1 cellular context compared by ENCODE assay signal in the genomic region with DNA sequence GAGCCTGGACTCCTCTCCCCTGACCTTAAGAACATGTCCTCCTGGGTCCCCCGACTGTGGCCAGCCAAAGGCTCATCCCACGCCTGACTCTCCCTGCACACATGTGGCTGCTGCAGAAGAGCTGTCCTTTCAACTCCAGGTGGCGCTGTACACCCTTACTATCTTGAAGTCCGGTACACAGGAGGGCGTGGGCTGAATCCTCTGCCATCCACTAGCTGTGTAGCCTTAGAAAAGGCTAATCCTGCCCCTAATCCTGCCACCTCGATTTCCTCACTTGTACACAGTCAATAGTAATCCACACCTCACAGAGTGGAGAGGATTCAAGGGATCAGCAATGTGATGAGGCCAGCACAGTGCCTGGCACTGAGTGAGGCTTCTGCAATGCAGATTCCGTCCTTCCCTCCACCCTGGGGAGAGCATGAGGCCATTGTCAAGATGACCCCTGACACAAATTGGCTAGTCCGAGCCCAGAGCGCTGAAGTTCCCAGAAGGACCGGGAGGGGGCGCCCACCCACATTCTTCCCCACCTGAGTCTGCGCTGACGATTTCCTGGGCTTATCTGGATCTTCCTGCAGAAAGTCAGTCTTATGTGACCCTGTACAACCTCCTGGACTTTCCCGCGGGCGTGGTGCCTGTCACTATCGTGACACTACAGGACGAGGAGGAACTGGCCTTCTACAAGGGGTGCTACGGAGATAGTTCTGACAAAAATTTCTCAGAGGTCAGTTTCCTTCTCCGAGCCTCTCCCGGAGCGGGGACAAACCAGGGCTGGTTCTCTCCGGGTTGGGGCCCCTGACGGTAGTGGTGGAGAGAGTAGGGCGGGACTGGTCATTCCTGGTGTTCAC.
TF ChIP-seq lines count a peak whose summit lies in the region.

No MANE protein-coding gene starts in this region.

TF ChIP-seq in GM23338, 12 proteins besides CTCF, POLR2A, EP300 and RAD21 (continued from another document):
- TF ChIP-seq, protein P1, sequence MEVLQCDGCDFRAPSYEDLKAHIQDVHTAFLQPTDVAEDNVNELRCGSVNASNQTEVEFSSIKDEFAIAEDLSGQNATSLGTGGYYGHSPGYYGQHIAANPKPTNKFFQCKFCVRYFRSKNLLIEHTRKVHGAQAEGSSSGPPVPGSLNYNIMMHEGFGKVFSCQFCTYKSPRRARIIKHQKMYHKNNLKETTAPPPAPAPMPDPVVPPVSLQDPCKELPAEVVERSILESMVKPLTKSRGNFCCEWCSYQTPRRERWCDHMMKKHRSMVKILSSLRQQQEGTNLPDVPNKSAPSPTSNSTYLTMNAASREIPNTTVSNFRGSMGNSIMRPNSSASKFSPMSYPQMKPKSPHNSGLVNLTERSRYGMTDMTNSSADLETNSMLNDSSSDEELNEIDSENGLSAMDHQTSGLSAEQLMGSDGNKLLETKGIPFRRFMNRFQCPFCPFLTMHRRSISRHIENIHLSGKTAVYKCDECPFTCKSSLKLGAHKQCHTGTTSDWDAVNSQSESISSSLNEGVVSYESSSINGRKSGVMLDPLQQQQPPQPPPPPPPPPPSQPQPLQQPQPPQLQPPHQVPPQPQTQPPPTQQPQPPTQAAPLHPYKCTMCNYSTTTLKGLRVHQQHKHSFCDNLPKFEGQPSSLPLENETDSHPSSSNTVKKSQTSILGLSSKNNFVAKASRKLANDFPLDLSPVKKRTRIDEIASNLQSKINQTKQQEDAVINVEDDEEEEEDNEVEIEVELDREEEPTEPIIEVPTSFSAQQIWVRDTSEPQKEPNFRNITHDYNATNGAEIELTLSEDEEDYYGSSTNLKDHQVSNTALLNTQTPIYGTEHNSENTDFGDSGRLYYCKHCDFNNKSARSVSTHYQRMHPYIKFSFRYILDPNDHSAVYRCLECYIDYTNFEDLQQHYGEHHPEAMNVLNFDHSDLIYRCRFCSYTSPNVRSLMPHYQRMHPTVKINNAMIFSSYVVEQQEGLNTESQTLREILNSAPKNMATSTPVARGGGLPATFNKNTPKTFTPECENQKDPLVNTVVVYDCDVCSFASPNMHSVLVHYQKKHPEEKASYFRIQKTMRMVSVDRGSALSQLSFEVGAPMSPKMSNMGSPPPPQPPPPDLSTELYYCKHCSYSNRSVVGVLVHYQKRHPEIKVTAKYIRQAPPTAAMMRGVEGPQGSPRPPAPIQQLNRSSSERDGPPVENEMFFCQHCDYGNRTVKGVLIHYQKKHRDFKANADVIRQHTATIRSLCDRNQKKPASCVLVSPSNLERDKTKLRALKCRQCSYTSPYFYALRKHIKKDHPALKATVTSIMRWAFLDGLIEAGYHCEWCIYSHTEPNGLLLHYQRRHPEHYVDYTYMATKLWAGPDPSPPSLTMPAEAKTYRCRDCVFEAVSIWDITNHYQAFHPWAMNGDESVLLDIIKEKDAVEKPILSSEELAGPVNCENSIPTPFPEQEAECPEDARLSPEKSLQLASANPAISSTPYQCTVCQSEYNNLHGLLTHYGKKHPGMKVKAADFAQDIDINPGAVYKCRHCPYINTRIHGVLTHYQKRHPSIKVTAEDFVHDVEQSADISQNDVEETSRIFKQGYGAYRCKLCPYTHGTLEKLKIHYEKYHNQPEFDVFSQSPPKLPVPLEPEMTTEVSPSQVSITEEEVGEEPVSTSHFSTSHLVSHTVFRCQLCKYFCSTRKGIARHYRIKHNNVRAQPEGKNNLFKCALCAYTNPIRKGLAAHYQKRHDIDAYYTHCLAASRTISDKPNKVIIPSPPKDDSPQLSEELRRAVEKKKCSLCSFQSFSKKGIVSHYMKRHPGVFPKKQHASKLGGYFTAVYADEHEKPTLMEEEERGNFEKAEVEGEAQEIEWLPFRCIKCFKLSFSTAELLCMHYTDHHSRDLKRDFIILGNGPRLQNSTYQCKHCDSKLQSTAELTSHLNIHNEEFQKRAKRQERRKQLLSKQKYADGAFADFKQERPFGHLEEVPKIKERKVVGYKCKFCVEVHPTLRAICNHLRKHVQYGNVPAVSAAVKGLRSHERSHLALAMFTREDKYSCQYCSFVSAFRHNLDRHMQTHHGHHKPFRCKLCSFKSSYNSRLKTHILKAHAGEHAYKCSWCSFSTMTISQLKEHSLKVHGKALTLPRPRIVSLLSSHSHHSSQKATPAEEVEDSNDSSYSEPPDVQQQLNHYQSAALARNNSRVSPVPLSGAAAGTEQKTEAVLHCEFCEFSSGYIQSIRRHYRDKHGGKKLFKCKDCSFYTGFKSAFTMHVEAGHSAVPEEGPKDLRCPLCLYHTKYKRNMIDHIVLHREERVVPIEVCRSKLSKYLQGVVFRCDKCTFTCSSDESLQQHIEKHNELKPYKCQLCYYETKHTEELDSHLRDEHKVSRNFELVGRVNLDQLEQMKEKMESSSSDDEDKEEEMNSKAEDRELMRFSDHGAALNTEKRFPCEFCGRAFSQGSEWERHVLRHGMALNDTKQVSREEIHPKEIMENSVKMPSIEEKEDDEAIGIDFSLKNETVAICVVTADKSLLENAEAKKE (CRISPR knock-in tag; IDR thresholded peaks at IDR 0.05) = peak; percentile 16; the same call in 1 of the 2 replicates
- TF ChIP-seq JUNB (IDR thresholded peaks at IDR 0.05; ENCODE audit: unreplicated experiment) (no peak), NANOG (IDR thresholded peaks at IDR 0.05; ENCODE audit: borderline replicate concordance) (no peak), CREB1 (CRISPR knock-in tag; IDR thresholded peaks at IDR 0.05; ENCODE audit: low read depth) (peak; percentile 60; the same call in 1 of the 2 replicates), POLR2AphosphoS5 (IDR thresholded peaks at IDR 0.05; ENCODE audit: low read depth) (peak; percentile 49), ZNF331 (CRISPR knock-in tag; IDR thresholded peaks at IDR 0.05; ENCODE audit: low read depth) (no peak), STAT1 (IDR thresholded peaks at IDR 0.05; ENCODE audit: unreplicated experiment) (no peak), ZNF114 (CRISPR knock-in tag; IDR thresholded peaks at IDR 0.05) (peak; percentile 76; the same call in 1 of the 2 replicates), EZH2 (IDR thresholded peaks at IDR 0.05; ENCODE audit: low read depth, unreplicated experiment) (no peak), EZH2phosphoT487 (IDR thresholded peaks at IDR 0.05; ENCODE audit: unreplicated experiment) (no peak)
- TF ChIP-seq, protein P2, sequence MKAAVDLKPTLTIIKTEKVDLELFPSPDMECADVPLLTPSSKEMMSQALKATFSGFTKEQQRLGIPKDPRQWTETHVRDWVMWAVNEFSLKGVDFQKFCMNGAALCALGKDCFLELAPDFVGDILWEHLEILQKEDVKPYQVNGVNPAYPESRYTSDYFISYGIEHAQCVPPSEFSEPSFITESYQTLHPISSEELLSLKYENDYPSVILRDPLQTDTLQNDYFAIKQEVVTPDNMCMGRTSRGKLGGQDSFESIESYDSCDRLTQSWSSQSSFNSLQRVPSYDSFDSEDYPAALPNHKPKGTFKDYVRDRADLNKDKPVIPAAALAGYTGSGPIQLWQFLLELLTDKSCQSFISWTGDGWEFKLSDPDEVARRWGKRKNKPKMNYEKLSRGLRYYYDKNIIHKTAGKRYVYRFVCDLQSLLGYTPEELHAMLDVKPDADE (IDR thresholded peaks at IDR 0.05) = peak; percentile 41; the same call in 1 of the 2 replicates
